Comparison of ENCODE assay signal across 31 cellular contexts in genomic region chr12:116482859-116483258, GRCh38.
"Had no signal": no experiment of that assay in that cellular context is flagged by ENCODE, and none has a peak within 500 bp of the region (broad histone marks: within the 10 kb centered on the region; RNA-seq: fewer than 3 reads in every experiment).

No MANE protein-coding gene starts in this region.

- H3K36me3 Mint-ChIP-seq: natural killer cell treated with Interleukin-12 subunit alpha and Interleukin-12 subunit beta and Interleukin-15 and Interleukin-18, amount 100 ng/mL, for 72 hours; stimulated activated effector memory CD8-positive, alpha-beta T cell treated with anti-CD3 and anti-CD28 coated beads, Interleukin-12 subunit alpha, Interleukin-12 subunit beta, amount 100 ng/mL, for 72 hours; type B pancreatic cell had no signal

- H3K79me2 ChIP-seq: parathyroid adenoma had no signal

- H3K9me3 ChIP-seq: neutrophil, ovary, psoas muscle, right lobe of liver, suprapubic skin, testis, tibial artery, transverse colon, upper lobe of right lung, uterus had no signal

- H3K4me1 ChIP-seq: parathyroid adenoma, psoas muscle, right lobe of liver, sigmoid colon, stomach, testis, tibial artery, upper lobe of right lung, uterus had no signal

- H3K4me3 ChIP-seq: ovary, psoas muscle, right lobe of liver, sigmoid colon, stomach, suprapubic skin, tibial artery, transverse colon, upper lobe of right lung, uterus had no signal

- H3K27me3 Mint-ChIP-seq: stimulated activated naive CD8-positive, alpha-beta T cell treated with anti-CD3 and anti-CD28 coated beads, Interleukin-15, Interleukin-2, amounts not matched to agents 100 ng/mL and 50 ng/mL, for 24 hours had no signal

- ATAC-seq: naive thymus-derived CD8-positive, alpha-beta T cell; psoas muscle; right cardiac atrium; stimulated activated effector memory CD8-positive, alpha-beta T cell treated with anti-CD3 and anti-CD28 coated beads, Interleukin-12 subunit alpha, Interleukin-12 subunit beta, amount 100 ng/mL, for 72 hours; stimulated activated naive B cell treated with anti-CD40 and anti-IgM and Interleukin-4, amounts not matched to agents 10 μg/mL and 1 μg/mL and 100 μg/mL, for 72 hours had no signal

- H3K36me3 ChIP-seq: neutrophil, ovary, right lobe of liver, sigmoid colon, stomach, suprapubic skin, tibial artery, transverse colon, upper lobe of right lung, uterus had no signal

- H3K27ac Mint-ChIP-seq: naive thymus-derived CD8-positive, alpha-beta T cell; natural killer cell treated with Interleukin-12 subunit alpha and Interleukin-12 subunit beta and Interleukin-15 and Interleukin-18, amount 100 ng/mL, for 72 hours; stimulated activated effector memory CD8-positive, alpha-beta T cell treated with anti-CD3 and anti-CD28 coated beads, Interleukin-12 subunit alpha, Interleukin-12 subunit beta, amount 100 ng/mL, for 72 hours; stimulated activated naive B cell treated with anti-CD40 and anti-IgM and Interleukin-4, amounts not matched to agents 10 μg/mL and 1 μg/mL and 100 μg/mL, for 72 hours; stimulated activated naive CD8-positive, alpha-beta T cell treated with anti-CD3 and anti-CD28 coated beads, Interleukin-15, Interleukin-2, amounts not matched to agents 100 ng/mL and 50 ng/mL, for 24 hours; type B pancreatic cell had no signal

- DNase-seq: naive thymus-derived CD8-positive, alpha-beta T cell; nephron progenitor cell; nucleus accumbens; ovary; posterior cingulate gyrus; psoas muscle; right cardiac atrium; right lobe of liver; sigmoid colon; small intestine; stimulated activated CD4-positive, alpha-beta T cell treated with anti-CD3 and anti-CD28 coated beads, Interleukin-15, amount 100 ng/mL, for 24 hours; stimulated activated CD4-positive, alpha-beta T cell treated with anti-CD3 and anti-CD28 coated beads, Interleukin-2, amount 100 ng/mL, for 24 hours; stimulated activated CD4-positive, alpha-beta T cell treated with anti-CD3 and anti-CD28 coated beads, Interleukin-2, amount 100 ng/mL, for 48 hours; stimulated activated CD4-positive, alpha-beta T cell treated with anti-CD3 and anti-CD28 coated beads, Interleukin-4, amount 100 ng/mL, for 24 hours; stimulated activated naive B cell treated with anti-CD40 and anti-IgM and Interleukin-4, amounts not matched to agents 10 μg/mL and 1 μg/mL and 100 μg/mL, for 72 hours; stimulated activated naive CD4-positive, alpha-beta T cell treated with Interleukin-2 at 50 U/mL for 16 hours; stomach; substantia nigra; testis; tibial artery; transverse colon; upper lobe of right lung; uterus had no signal

- H3K9me3 Mint-ChIP-seq: natural killer cell treated with Interleukin-12 subunit alpha and Interleukin-12 subunit beta and Interleukin-15 and Interleukin-18, amount 100 ng/mL, for 72 hours had no signal

- H3K27ac ChIP-seq: neutrophil, ovary, parathyroid adenoma, psoas muscle, right lobe of liver, sigmoid colon, stomach, suprapubic skin, testis, tibial artery, transverse colon, upper lobe of right lung, uterus had no signal

- H3K27me3 ChIP-seq: neutrophil, ovary, right lobe of liver, sigmoid colon, stomach, suprapubic skin, testis, transverse colon, upper lobe of right lung, uterus had no signal

- H3K4me3 Mint-ChIP-seq: naive thymus-derived CD8-positive, alpha-beta T cell; natural killer cell treated with Interleukin-12 subunit alpha and Interleukin-12 subunit beta and Interleukin-15 and Interleukin-18, amount 100 ng/mL, for 72 hours; neural crest cell; stimulated activated effector memory CD8-positive, alpha-beta T cell treated with anti-CD3 and anti-CD28 coated beads, Interleukin-12 subunit alpha, Interleukin-12 subunit beta, amount 100 ng/mL, for 72 hours; stimulated activated naive B cell treated with anti-CD40 and anti-IgM and Interleukin-4, amounts not matched to agents 10 μg/mL and 1 μg/mL and 100 μg/mL, for 72 hours; stimulated activated naive CD8-positive, alpha-beta T cell treated with anti-CD3 and anti-CD28 coated beads, Interleukin-15, Interleukin-2, amounts not matched to agents 100 ng/mL and 50 ng/mL, for 24 hours; type B pancreatic cell had no signal

- H2AFZ ChIP-seq: parathyroid adenoma had no signal
